Comparison of ENCODE assay signal across 8 cellular contexts in genomic region chr14:45252356-45253069, GRCh38. TPM values are rescaled to one million over a fixed set of nuclear protein-coding genes. Genes with fewer than 3 reads are reported as not detected.
DNase-seq lines count a peak whose midpoint lies in the region; ATAC-seq and TF ChIP-seq lines count a peak whose summit lies in the region.

No MANE protein-coding gene starts in this region.

- DNase-seq in activated T-cell treated with anti-CD3 and anti-CD28 coated beads, Interleukin-2, amount 50 U/mL, for 24 hours: peak; percentile 36
- DNase-seq in activated T-cell treated with anti-CD3 and anti-CD28 coated beads, Interleukin-2, amount 50 U/mL, for 1 hour: no peak
- DNase-seq in RPMI7951 (ENCODE audit: low read depth) (peak; percentile 18), dorsolateral prefrontal cortex (no peak), natural killer cell (no peak), NCI-H774 (lab: John Stamatoyannopoulos, UW) (no peak)

- intact Hi-C loops in dorsolateral prefrontal cortex (cut with DNase I) (loop anchor here (2.0 to 10.0 kb wide), 4 partner anchors 118 to 345 kb away; partner anchors contain the start of genes FANCM (in 2 of the 2) and FKBP3 (in 2 of the 2)), natural killer cell (cut with micrococcal nuclease) (loop anchor here (1.0 to 5.0 kb wide), 4 partner anchors 117 to 355 kb away; partner anchors contain the start of genes FANCM, KLHL28 and PRPF39)

- ATAC-seq in natural killer cell: no peak
- no peak for ATAC-seq in GM21423 (IDR thresholded peaks at IDR 0.05; ENCODE audit: unreplicated experiment)
- no peak for ATAC-seq in GM21381 (IDR thresholded peaks at IDR 0.05; ENCODE audit: unreplicated experiment)

- peaks cover 22% of the 10 kb centered on the region for H3K4me1 Mint-ChIP-seq in activated T-cell treated with anti-CD3 and anti-CD28 coated beads, Interleukin-2, amount 50 U/mL, for 24 hours (ENCODE audit: low read depth)
- H3K4me1 Mint-ChIP-seq in natural killer cell: peaks cover 18 to 20% of the 10 kb centered on the region in 2 donors

- peaks cover 24% of the 10 kb centered on the region for H3K36me3 Mint-ChIP-seq in activated T-cell treated with anti-CD3 and anti-CD28 coated beads, Interleukin-2, amount 50 U/mL, for 24 hours (ENCODE audit: low read depth)
- no peaks in the 10 kb centered on the region for H3K36me3 Mint-ChIP-seq in natural killer cell

- H3K27ac Mint-ChIP-seq in activated T-cell treated with anti-CD3 and anti-CD28 coated beads, Interleukin-2, amount 50 U/mL, for 24 hours: peak overlapping the region; percentile 96
- peak overlapping the region; percentile 92 to 94 for H3K27ac Mint-ChIP-seq in natural killer cell

- H3K27ac ChIP-seq in dorsolateral prefrontal cortex: peak overlapping the region in 51 of 59 donors; percentile 6 to 96 (median 85)

- peaks cover 7% of the 10 kb centered on the region for H3K9me3 Mint-ChIP-seq in activated T-cell treated with anti-CD3 and anti-CD28 coated beads, Interleukin-2, amount 50 U/mL, for 24 hours
- H3K9me3 Mint-ChIP-seq in natural killer cell: peaks cover 3% of the 10 kb centered on the region in 2 donors

- no peak for TF ChIP-seq CTCF in dorsolateral prefrontal cortex (IDR thresholded peaks at IDR 0.05 in 54 of 56, conservative IDR thresholded peaks at IDR 0.05 in 2 of 56; ENCODE audit: low read depth in 1 of 56, partially characterized antibody in 56 of 56)
- no peak for TF ChIP-seq CTCF in natural killer cell (IDR thresholded peaks at IDR 0.05)

- peak overlapping the region; percentile 56 to 98 (median 81) for H3K4me3 ChIP-seq in dorsolateral prefrontal cortex

- no peaks in the 10 kb centered on the region for H3K27me3 ChIP-seq in dorsolateral prefrontal cortex

- peak overlapping the region; percentile 88 for H3K4me3 Mint-ChIP-seq in activated T-cell treated with anti-CD3 and anti-CD28 coated beads, Interleukin-2, amount 50 U/mL, for 24 hours
- H3K4me3 Mint-ChIP-seq in natural killer cell: peak overlapping the region; percentile 93

- no peaks in the 10 kb centered on the region for H3K27me3 Mint-ChIP-seq in activated T-cell treated with anti-CD3 and anti-CD28 coated beads, Interleukin-2, amount 50 U/mL, for 24 hours
- no peaks in the 10 kb centered on the region for H3K27me3 Mint-ChIP-seq in natural killer cell (ENCODE audit: low read depth in 2 of 2)

RNA-seq across cellular contexts. Expression of gene MIS18BP1, which starts 0.5 kb away (rescaled TPM):
- 42.4 and 51.2 TPM in 2 replicates for total RNA-seq in RPMI7951 (2014; rRNA removed; shearing (Covaris generic))
- total RNA-seq in dorsolateral prefrontal cortex (10 to 100 TPM in 108 of 120 experiments, 1 to 10 TPM in 12; 5.1 to 26.8 (median 15.0) TPM), natural killer cell (10 to 100 TPM; 60.3 to 70.2 (median 66.3) TPM)

Comparison
In these comparisons a context has a peak if more than half of its experiments do, and no peak if none do; other contexts are left out.
1. DNase-seq: peak in activated T-cell treated with anti-CD3 and anti-CD28 coated beads, Interleukin-2, amount 50 U/mL, for 24 hours (single experiment) and RPMI7951 (single experiment); none in activated T-cell treated with anti-CD3 and anti-CD28 coated beads, Interleukin-2, amount 50 U/mL, for 1 hour (single experiment), dorsolateral prefrontal cortex (0 of 10), natural killer cell (single experiment) and NCI-H774 (single experiment).